ENCODE assay signal across 1 cellular context in the genomic region with DNA sequence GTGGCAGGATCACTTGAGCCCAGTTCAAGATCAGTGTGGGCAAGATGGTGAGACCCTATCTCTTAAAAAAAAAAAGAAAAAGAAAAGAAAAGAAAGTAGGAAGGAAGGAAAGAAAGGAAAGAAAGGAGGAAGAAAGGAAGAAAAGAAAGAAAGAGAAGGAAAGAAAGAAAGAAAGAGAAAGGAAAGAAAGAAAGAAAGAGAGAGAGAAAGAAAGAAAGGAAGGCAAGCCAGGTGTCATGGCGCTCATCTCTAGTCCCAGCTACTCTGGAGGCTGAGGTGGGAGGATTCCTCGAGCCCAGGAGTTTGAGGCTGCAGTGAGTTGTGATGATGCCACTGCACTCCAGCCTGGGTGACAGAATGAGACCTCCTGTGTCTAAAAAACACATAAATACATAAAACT.
TF ChIP-seq lines count a peak whose summit lies in the region.

No MANE protein-coding gene starts in this region.

TF ChIP-seq in K562, 482 proteins besides CTCF, POLR2A, EP300 and RAD21:
- TF ChIP-seq MED1 (CRISPR knock-in tag; IDR thresholded peaks at IDR 0.05; ENCODE audit: borderline replicate concordance): no peak
- TF ChIP-seq, protein P1, sequence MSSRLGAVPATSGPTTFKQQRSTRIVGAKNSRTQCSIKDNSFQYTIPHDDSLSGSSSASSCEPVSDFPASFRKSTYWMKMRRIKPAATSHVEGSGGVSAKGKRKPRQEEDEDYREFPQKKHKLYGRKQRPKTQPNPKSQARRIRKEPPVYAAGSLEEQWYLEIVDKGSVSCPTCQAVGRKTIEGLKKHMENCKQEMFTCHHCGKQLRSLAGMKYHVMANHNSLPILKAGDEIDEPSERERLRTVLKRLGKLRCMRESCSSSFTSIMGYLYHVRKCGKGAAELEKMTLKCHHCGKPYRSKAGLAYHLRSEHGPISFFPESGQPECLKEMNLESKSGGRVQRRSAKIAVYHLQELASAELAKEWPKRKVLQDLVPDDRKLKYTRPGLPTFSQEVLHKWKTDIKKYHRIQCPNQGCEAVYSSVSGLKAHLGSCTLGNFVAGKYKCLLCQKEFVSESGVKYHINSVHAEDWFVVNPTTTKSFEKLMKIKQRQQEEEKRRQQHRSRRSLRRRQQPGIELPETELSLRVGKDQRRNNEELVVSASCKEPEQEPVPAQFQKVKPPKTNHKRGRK (tag; IDR thresholded peaks at IDR 0.05): peak; percentile 72
